ENCODE assay signal across 8 cellular contexts in genomic region chr10:99620713-99621453, GRCh38. TPM values are rescaled to one million over a fixed set of nuclear protein-coding genes. Genes with fewer than 3 reads are reported as not detected.
DNase-seq lines count a peak whose midpoint lies in the region; ATAC-seq, FAIRE-seq and TF ChIP-seq lines count a peak whose summit lies in the region.

No MANE protein-coding gene starts in this region.

- peak overlapping the region; percentile 54 for H2AFZ ChIP-seq in ACC112 (ENCODE audit: low read length, unreplicated experiment)

- FAIRE-seq in kidney (lab: Jason Lieb, UNC), result no peak

- peaks cover 28% of the 10 kb centered on the region for H3K4me1 ChIP-seq in ACC112 (ENCODE audit: control insufficient read depth, insufficient read depth, low read length, unreplicated experiment)
- H3K4me1 ChIP-seq in kidney (ENCODE audit: control insufficient read depth in 1 of 2, insufficient read depth in 1 of 2, low read depth in 1 of 2, low read length in 2 of 2), result peaks cover 24 to 29% of the 10 kb centered on the region in 2 donors

- H3K9ac ChIP-seq in kidney (ENCODE audit: low read length in 2 of 2), result peak overlapping the region; percentile 21 to 83

- intact Hi-C loops in kidney (cut with DNase I), result no loop called here

- no peaks in the 10 kb centered on the region for H3K27me3 ChIP-seq in ACC112 (ENCODE audit: insufficient read depth, low read length)

- H3K79me2 ChIP-seq in ACC112 (ENCODE audit: control insufficient read depth, insufficient read depth, low read length, unreplicated experiment), result peaks cover 43% of the 10 kb centered on the region

- ATAC-seq in GM18867 (IDR thresholded peaks at IDR 0.05; ENCODE audit: unreplicated experiment), result peak; percentile 82
- ATAC-seq in HG03108 (IDR thresholded peaks at IDR 0.05; ENCODE audit: unreplicated experiment), result peak; percentile 85
- peak; percentile 89 to 94 for ATAC-seq in activated CD4-positive, CD25-positive, alpha-beta regulatory T cell treated with anti-CD3 and anti-CD28 coated beads, Interleukin-2, amount 50 U/mL, for 24 hours

- DNase-seq in NCI-H226, result peak; percentile 86
- peak; percentile 91 for DNase-seq in cerebellar cortex (ENCODE audit: low spot score)
- peak; percentile 98 for DNase-seq in kidney
- DNase-seq in stimulated activated CD4-positive, alpha-beta T cell treated with anti-CD3 and anti-CD28 coated beads, Interleukin-15, amount 100 ng/mL, for 1 hour (ENCODE audit: low read depth in 1 of 2, low spot score in 1 of 2), result peak; percentile 62 to 80

- H3K4me3 ChIP-seq in ACC112 (ENCODE audit: low read depth, low read length), result peak overlapping the region; percentile 98
- H3K4me3 ChIP-seq in kidney (ENCODE audit: low read length in 2 of 2), result peak overlapping the region; percentile 52 to 68

- H3K27ac ChIP-seq in ACC112 (ENCODE audit: low read depth, low read length) (peak overlapping the region; percentile 94), kidney (ENCODE audit: low read depth in 2 of 2, low read length in 2 of 2) (peak overlapping the region; percentile 98)

- TF ChIP-seq CTCF in kidney (IDR thresholded peaks at IDR 0.05; ENCODE audit: borderline replicate concordance, extremely low read depth, insufficient read depth), result peak; percentile 1

- H3K9me3 ChIP-seq in kidney (ENCODE audit: control insufficient read depth in 1 of 2, low read length in 2 of 2), result no peaks in the 10 kb centered on the region

- H3K36me3 ChIP-seq in ACC112 (ENCODE audit: insufficient read depth, low read length) (peaks cover 8% of the 10 kb centered on the region; the same call in 1 of the 2 replicates), kidney (ENCODE audit: control insufficient read depth in 1 of 2, insufficient read depth in 2 of 2, low read length in 2 of 2) (no peaks in the 10 kb centered on the region)

RNA-seq across cellular contexts. Expression of gene SLC25A28, which starts 0.6 kb away (rescaled TPM):
- 43.0 TPM for total RNA-seq in kidney
- polyA plus RNA-seq in kidney (ENCODE audit: insufficient read depth, low read depth, low replicate concordance), result 57.1 TPM

RNA-seq across cellular contexts. Expression of gene ENTPD7, which starts 38.4 kb away (rescaled TPM):
- total RNA-seq in kidney, result 16.1 TPM
- 1.4 TPM for polyA plus RNA-seq in kidney (ENCODE audit: insufficient read depth, low read depth, low replicate concordance)

Comparison
In these comparisons a context has a peak if more than half of its experiments do, and no peak if none do; other contexts are left out.
1. Peak in every context shown above with its lines: DNase-seq, ATAC-seq, H3K4me3 ChIP-seq and H3K27ac ChIP-seq.